8 cellular contexts compared by ENCODE assay signal in the genomic region with DNA sequence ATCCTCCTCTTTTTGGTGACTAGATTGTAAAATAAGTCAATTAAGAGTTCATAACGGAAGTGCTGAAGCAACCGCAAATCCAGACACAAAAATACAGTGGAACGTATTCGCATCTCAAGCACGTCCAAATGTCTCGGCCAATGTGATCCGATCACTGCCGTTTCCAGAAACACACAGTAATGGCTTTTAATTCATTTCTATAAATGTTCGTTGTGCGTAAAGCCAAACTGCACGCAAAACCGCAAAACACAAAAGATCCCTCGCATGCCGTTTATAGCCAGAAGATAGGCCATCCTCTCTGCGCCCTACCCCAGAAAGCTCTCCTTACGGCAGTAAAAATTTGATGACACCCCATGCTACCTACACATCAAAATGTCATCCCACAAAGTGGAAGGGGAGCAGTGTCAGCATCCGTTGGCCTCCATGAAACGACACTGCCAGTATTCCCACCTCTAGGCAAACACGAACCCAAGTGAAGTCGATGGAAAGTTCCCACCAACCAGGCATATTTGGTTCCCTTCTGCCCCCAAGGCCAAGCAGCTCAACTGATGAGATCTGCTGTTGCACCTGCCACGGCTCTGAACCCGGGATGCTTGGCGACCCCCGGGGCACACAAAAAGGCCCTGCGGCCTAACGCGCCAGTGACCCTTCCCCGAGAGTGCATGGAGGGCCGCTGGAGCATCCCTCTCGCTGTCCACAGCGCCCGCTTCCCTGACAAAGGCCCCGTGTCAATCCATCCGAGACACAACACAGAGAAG. TPM values are rescaled to one million over a fixed set of nuclear protein-coding genes. Genes with fewer than 3 reads are reported as not detected.
A peak's percentile ranks its signal among the peaks of the same experiment; 100 is the strongest.
DNase-seq lines count a peak whose midpoint lies in the region; ATAC-seq and TF ChIP-seq lines count a peak whose summit lies in the region.

No MANE protein-coding gene starts in this region.

- POLR2A ChIA-PET in PC-3 (lab: Charles Lee; ENCODE audit: unreplicated experiment), result no interaction called here

- H3K9ac ChIP-seq in PC-3 (ENCODE audit: low read length) (peak overlapping the region; percentile 81), endodermal cell (ENCODE audit: extremely low read depth, low read length, poor library complexity, severe bottlenecking) (peak overlapping the region; percentile 55)

- H3K36me3 ChIP-seq in PC-3 (ENCODE audit: low read depth, low read length), result no peaks in the 10 kb centered on the region
- no peaks in the 10 kb centered on the region for H3K36me3 ChIP-seq in endodermal cell (ENCODE audit: control insufficient read depth, insufficient read depth, low read length)

- H3K4me1 Mint-ChIP-seq in endodermal cell (peaks cover 12% of the 10 kb centered on the region), naive B cell (peaks cover 18 to 50% (median 34%) of the 10 kb centered on the region in 3 donors)

- DNase-seq in NCI-H748 (lab: John Stamatoyannopoulos, UW; ENCODE audit: unreplicated experiment) (peak; percentile 59), NCI-H748 treated with DMSO at 0.1 percent for 48 hours (lab: John Stamatoyannopoulos, UW) (no peak), PC-3 (peak; percentile 38), endodermal cell (peak; percentile 73), naive B cell (no peak)
- DNase-seq in stimulated activated CD4-positive, alpha-beta T cell treated with anti-CD3 and anti-CD28 coated beads, Interleukin-15, amount 100 ng/mL, for 24 hours, result no peak

- H3K27me3 Mint-ChIP-seq in endodermal cell (ENCODE audit: insufficient read depth) (no peaks in the 10 kb centered on the region), naive B cell (no peaks in the 10 kb centered on the region)

- H3K4me1 ChIP-seq in PC-3 (ENCODE audit: insufficient read depth, low read length) (peaks cover 17% of the 10 kb centered on the region), endodermal cell (ENCODE audit: control insufficient read depth, insufficient read depth, low read length) (no peaks in the 10 kb centered on the region)

- ATAC-seq in PC-3 (peak; percentile 17), naive B cell (ENCODE audit: low read depth in 2 of 2) (no peak), HG03378 (IDR thresholded peaks at IDR 0.05; ENCODE audit: unreplicated experiment) (no peak), GM19324 (IDR thresholded peaks at IDR 0.05; ENCODE audit: low FRiP score, unreplicated experiment) (no peak)

- intact Hi-C loops in PC-3 (cut with micrococcal nuclease), result loop anchor here (10.0 kb wide), 1 partner anchor 366 kb away; a partner anchor contains a TSS

- H3K27ac ChIP-seq in PC-3 (ENCODE audit: low read length) (no peak overlapping the region), endodermal cell (ENCODE audit: low read depth, low read length) (peak overlapping the region; percentile 70)

- peaks cover 4% of the 10 kb centered on the region for H3K36me3 Mint-ChIP-seq in endodermal cell (ENCODE audit: low read depth)
- H3K36me3 Mint-ChIP-seq in naive B cell, result peaks cover 0 to 4% of the 10 kb centered on the region in 2 donors

- H3F3A ChIP-seq in PC-3 (ENCODE audit: low read length, unreplicated experiment), result no peaks in the 10 kb centered on the region

- H3K4me3 ChIP-seq in PC-3 (ENCODE audit: low read length) (peak overlapping the region; percentile 90), endodermal cell (ENCODE audit: low read length) (peak overlapping the region; percentile 89)

- TF ChIP-seq CTCF in PC-3 (conservative IDR thresholded peaks at IDR 0.05; ENCODE audit: low read depth, low read length) (no peak), endodermal cell (conservative IDR thresholded peaks at IDR 0.05) (no peak)

- no peaks in the 10 kb centered on the region for H3K9me2 ChIP-seq in PC-3 (replicated peaks; ENCODE audit: low read length)

- CTCF ChIA-PET in PC-3 (lab: Charles Lee), result no interaction called here

- no peaks in the 10 kb centered on the region for H4K20me1 ChIP-seq in PC-3 (ENCODE audit: low read length)

- H3K27ac Mint-ChIP-seq in endodermal cell, result peak overlapping the region; percentile 90
- H3K27ac Mint-ChIP-seq in naive B cell, result peak overlapping the region; percentile 33 to 95 (median 90)

- BruUV-seq in PC-3 (replicated peaks; lab: Mats Ljungman, UMichigan), result no TSS peak

- H2AFZ ChIP-seq in PC-3 (ENCODE audit: low read length), result peak overlapping the region; percentile 99

- no peaks in the 10 kb centered on the region for H3K9me3 ChIP-seq in PC-3 (ENCODE audit: low read length)
- no peaks in the 10 kb centered on the region for H3K9me3 ChIP-seq in endodermal cell (ENCODE audit: control insufficient read depth, low read length)

- H3K4me2 ChIP-seq in PC-3 (ENCODE audit: low read length), result peak overlapping the region; percentile 96

- H3K4me3 Mint-ChIP-seq in endodermal cell (peak overlapping the region; percentile 91), naive B cell (peak overlapping the region; percentile 91 to 99 (median 95))

- H3K27me3 ChIP-seq in PC-3 (ENCODE audit: low read length) (no peaks in the 10 kb centered on the region), endodermal cell (ENCODE audit: control insufficient read depth, insufficient read depth, low read length, poor library complexity, severe bottlenecking) (no peaks in the 10 kb centered on the region)

- no peaks in the 10 kb centered on the region for H3K9me3 Mint-ChIP-seq in endodermal cell
- H3K9me3 Mint-ChIP-seq in naive B cell, result peaks cover 0 to 3% (median 0%) of the 10 kb centered on the region in 7 donors

- 50 to 66% methylated on average over 23 to 34 of the region's 34 CpGs for WGBS in endodermal cell (ENCODE audit: insufficient coverage in 1 of 2, insufficient read length in 1 of 2), 2 experiments

- H3K79me2 ChIP-seq in PC-3 (ENCODE audit: low read length), result peaks cover 61% of the 10 kb centered on the region

RNA-seq across cellular contexts. Expression of a gene that starts 1.4 kb away (rescaled TPM):
- total RNA-seq in PC-3 (2014; rRNA removed), result 24.6 and 31.2 TPM in 2 replicates
- total RNA-seq in endodermal cell, result 10 to 100 TPM; 46.6 to 48.2 TPM
- 26.6 TPM for polyA plus RNA-seq in endodermal cell (2013, experiment 1 of 2)
- 22.8 TPM for polyA plus RNA-seq in endodermal cell (2013, experiment 2 of 2)
- 10 to 100 TPM in 1 of 6 donors, 1 to 10 TPM in 5; 6.1 to 19.1 (median 8.0) TPM for polyA plus RNA-seq in naive B cell (ENCODE audit: low read depth in 6 of 6)

RNA-seq across cellular contexts. Expression of a gene that starts 28.6 kb away (rescaled TPM):
- 1,342 and 1,509 TPM in 2 replicates for total RNA-seq in PC-3 (2014; rRNA removed)
- 1,000 to 10,000 TPM; 1,610 to 1,647 TPM for total RNA-seq in endodermal cell
- 2,166 TPM for polyA plus RNA-seq in endodermal cell (2013, experiment 1 of 2)
- 2,106 TPM for polyA plus RNA-seq in endodermal cell (2013, experiment 2 of 2)
- 100 to 1,000 TPM; 265 to 541 (median 474) TPM for polyA plus RNA-seq in naive B cell (ENCODE audit: low read depth in 6 of 6)

RNA-seq across cellular contexts. Expression of a gene that starts 37.9 kb away (rescaled TPM):
- total RNA-seq in PC-3 (2014; rRNA removed) (121 and 137 TPM in 2 replicates), endodermal cell (100 to 1,000 TPM in 1 of 2 donors, 10 to 100 TPM in 1; 98.2 to 106 TPM)
- 55.1 TPM for polyA plus RNA-seq in endodermal cell (2013, experiment 1 of 2)
- 50.9 TPM for polyA plus RNA-seq in endodermal cell (2013, experiment 2 of 2)
- polyA plus RNA-seq in naive B cell (ENCODE audit: low read depth in 6 of 6), result 10 to 100 TPM; 29.3 to 86.3 (median 76.2) TPM

Comparison
In these comparisons a context has a peak if more than half of its experiments do, and no peak if none do; other contexts are left out.
1. DNase-seq: peak in NCI-H748 (single experiment), PC-3 (single experiment) and endodermal cell (single experiment); none in NCI-H748 treated with DMSO at 0.1 percent for 48 hours (single experiment), naive B cell (single experiment) and stimulated activated CD4-positive, alpha-beta T cell treated with anti-CD3 and anti-CD28 coated beads, Interleukin-15, amount 100 ng/mL, for 24 hours (single experiment).